Comparison of ENCODE assay signal across 28 cellular contexts in genomic region chr2:149042881-149043280, GRCh38. TPM values are rescaled to one million over a fixed set of nuclear protein-coding genes. Genes with fewer than 3 reads are reported as not detected.
"Had no signal": no experiment of that assay in that cellular context is flagged by ENCODE, and none has a peak within 500 bp of the region (broad histone marks: within the 10 kb centered on the region; RNA-seq: fewer than 3 reads in every experiment).

No MANE protein-coding gene starts in this region.

- DNase-seq: activated CD4-positive, alpha-beta T cell treated with anti-CD3 and anti-CD28 coated beads for 4 hours; activated CD4-positive, alpha-beta T cell treated with anti-CD3 and anti-CD28 coated beads, Interleukin-2, amount 50 U/mL, for 48 hours; activated CD8-positive, alpha-beta memory T cell treated with anti-CD3 and anti-CD28 coated beads for 24 hours; activated gamma-delta T cell; activated naive CD4-positive, alpha-beta T cell treated with anti-CD3 and anti-CD28 coated beads, Interleukin-2, amount 50 U/mL, for 16 hours; aorta; body of pancreas; dermis blood vessel endothelial cell; effector CD4-positive, alpha-beta T cell; islet precursor cell; left ventricle myocardium inferior; naive thymus-derived CD4-positive, alpha-beta T cell; nucleus accumbens; pancreas; psoas muscle; sigmoid colon; stimulated activated CD4-positive, alpha-beta T cell treated with anti-CD3 and anti-CD28 coated beads, Interleukin-15, amount 100 ng/mL, for 24 hours; stimulated activated CD4-positive, alpha-beta T cell treated with anti-CD3 and anti-CD28 coated beads, Interleukin-2, amount 100 ng/mL, for 24 hours; stimulated activated naive CD4-positive, alpha-beta T cell; T-helper 9 cell; tibial artery; upper lobe of right lung had no signal

- ATAC-seq: body of pancreas; naive thymus-derived CD4-positive, alpha-beta T cell; pancreas; psoas muscle; upper lobe of right lung had no signal

- H3K36me3 ChIP-seq: esophagus muscularis mucosa, left ventricle myocardium inferior, pancreas, sigmoid colon, suprapubic skin, tibial artery, upper lobe of right lung had no signal

- H3K27ac ChIP-seq: body of pancreas, esophagus muscularis mucosa, left ventricle myocardium inferior, pancreas, psoas muscle, sigmoid colon, suprapubic skin, tibial artery, upper lobe of right lung, VCaP had no signal

- H3K4me3 ChIP-seq: body of pancreas, esophagus muscularis mucosa, left ventricle myocardium inferior, pancreas, psoas muscle, sigmoid colon, suprapubic skin, tibial artery, upper lobe of right lung had no signal

- H3K4me1 ChIP-seq: left ventricle myocardium inferior, pancreas, psoas muscle, upper lobe of right lung had no signal

- H3K9me3 ChIP-seq: body of pancreas, pancreas, psoas muscle, suprapubic skin had no signal

- H3K27me3 ChIP-seq: body of pancreas, pancreas had no signal

RNA-seq across cellular contexts. Expression of gene LYPD6B, which starts 4.4 kb away (rescaled TPM):
- total RNA-seq: activated T-helper 1 cell treated with anti-CD3 and anti-CD28 coated beads, Interleukin-12 subunit alpha, Interleukin-12 subunit beta, Interleukin-2, Interleukin-4 antibody, amounts not matched to agents 30 ng/mL and 10 ng/mL and 1 ng/mL, durations not matched to agents 14 hours and 24 hours and 36 hours; aorta; dermis blood vessel endothelial cell; esophagus muscularis mucosa; left ventricle myocardium inferior; lung microvascular endothelial cell; neural crest cell; psoas muscle had no signal
- polyA plus RNA-seq: naive thymus-derived CD4-positive, alpha-beta T cell; psoas muscle had no signal
